Comparison of ENCODE assay signal across 9 cellular contexts in genomic region chr11:33722579-33723234, GRCh38. TPM values are rescaled to one million over a fixed set of nuclear protein-coding genes. Genes with fewer than 3 reads are reported as not detected.
DNase-seq lines count a peak whose midpoint lies in the region; ATAC-seq and TF ChIP-seq lines count a peak whose summit lies in the region.
"Had no signal": no experiment of that assay in that cellular context is flagged by ENCODE, and none has a peak within 500 bp of the region (broad histone marks: within the 10 kb centered on the region; RNA-seq: fewer than 3 reads in every experiment).

No MANE protein-coding gene starts in this region.

- no peak overlapping the region for H3K4me3 Mint-ChIP-seq in endothelial cell (ENCODE audit: unreplicated experiment)

- no peaks in the 10 kb centered on the region for H3K27me3 Mint-ChIP-seq in endothelial cell (ENCODE audit: unreplicated experiment)

- peak overlapping the region; percentile 80 for H3K27ac Mint-ChIP-seq in endothelial cell (ENCODE audit: unreplicated experiment)

- H3K27me3 ChIP-seq in MG63 (no peaks in the 10 kb centered on the region), rectal smooth muscle tissue (ENCODE audit: control insufficient read depth, insufficient read depth, low read length) (no peaks in the 10 kb centered on the region)

- peak; percentile 66 for ATAC-seq in GM21515 (IDR thresholded peaks at IDR 0.05; ENCODE audit: unreplicated experiment)

- TF ChIP-seq CTCF in endothelial cell (IDR thresholded peaks at IDR 0.05; ENCODE audit: unreplicated experiment): no peak

- no peak overlapping the region for H3K9ac ChIP-seq in rectal smooth muscle tissue (ENCODE audit: low read length)

- H3K9me3 ChIP-seq in MG63: no peaks in the 10 kb centered on the region

- H3K4me1 ChIP-seq in rectal smooth muscle tissue (ENCODE audit: control insufficient read depth, insufficient read depth, low read length): peaks cover 8% of the 10 kb centered on the region

- H3K4me3 ChIP-seq in MG63 (no peak overlapping the region), rectal smooth muscle tissue (ENCODE audit: low read length) (no peak overlapping the region)

- H3K4me1 Mint-ChIP-seq in endothelial cell (ENCODE audit: unreplicated experiment): peaks cover 40% of the 10 kb centered on the region

- DNase-seq in EH (ENCODE audit: low read depth) (peak; percentile 97), MG63 (peak; percentile 31), endothelial cell (ENCODE audit: low spot score) (no peak), HPDE6-E6E7 (ENCODE audit: extremely low spot score) (no peak), AML-193 (lab: John Stamatoyannopoulos, UW) (no peak), NCI-H510A treated with DMSO at 0.1 percent for 48 hours (lab: John Stamatoyannopoulos, UW) (no peak)

- H3K36me3 Mint-ChIP-seq in endothelial cell (ENCODE audit: low read depth, unreplicated experiment): peaks cover 18% of the 10 kb centered on the region

- H3K36me3 ChIP-seq in MG63 (peaks cover 75% of the 10 kb centered on the region), rectal smooth muscle tissue (ENCODE audit: control insufficient read depth, insufficient read depth, low read length) (peaks cover 2% of the 10 kb centered on the region)

- H3K9me3 Mint-ChIP-seq in endothelial cell (ENCODE audit: unreplicated experiment): no peaks in the 10 kb centered on the region

- H3K27ac ChIP-seq in rectal smooth muscle tissue (ENCODE audit: low read depth, low read length): peak overlapping the region; percentile 30

RNA-seq across cellular contexts. Expression of gene CD59, which starts 13.5 kb away (rescaled TPM):
- 360 and 394 TPM in 2 replicates for total RNA-seq in MG63 (2014; rRNA removed; shearing (Covaris generic); ENCODE audit: low replicate concordance)
- total RNA-seq in endothelial cell (ENCODE audit: unreplicated experiment): 101 TPM

RNA-seq across cellular contexts. Expression of gene C11orf91, which starts 22.1 kb away (rescaled TPM):
- total RNA-seq in MG63 (2014; rRNA removed; shearing (Covaris generic); ENCODE audit: low replicate concordance): not detected in 2 replicates
- not detected for total RNA-seq in endothelial cell (ENCODE audit: unreplicated experiment)
- total RNA-seq: dermis microvascular lymphatic vessel endothelial cell had no signal

RNA-seq across cellular contexts. Expression of gene FBXO3, which starts 51.6 kb away (rescaled TPM):
- 41.7 and 48.8 TPM in 2 replicates for total RNA-seq in MG63 (2014; rRNA removed; shearing (Covaris generic); ENCODE audit: low replicate concordance)
- total RNA-seq in endothelial cell (ENCODE audit: unreplicated experiment): 22.6 TPM

Comparison
In these comparisons a context has a peak if more than half of its experiments do, and no peak if none do; other contexts are left out.
1. DNase-seq: peak in EH (single experiment) and MG63 (single experiment); none in endothelial cell (single experiment), HPDE6-E6E7 (single experiment), AML-193 (0 of 2) and NCI-H510A treated with DMSO at 0.1 percent for 48 hours (single experiment).